In genomic region chr9:89702401-89702800, GRCh38 we compare ENCODE assay signal across 9 cellular contexts.
"Had no signal": no experiment of that assay in that cellular context is flagged by ENCODE, and none has a peak within 500 bp of the region (broad histone marks: within the 10 kb centered on the region; RNA-seq: fewer than 3 reads in every experiment).

No MANE protein-coding gene starts in this region.

- DNase-seq: activated CD4-positive, alpha-beta T cell treated with anti-CD3 and anti-CD28 coated beads for 1 hour; heart right ventricle; islet precursor cell; left lung; mesendoderm; SHP77; stimulated activated CD4-positive, alpha-beta T cell treated with anti-CD3 and anti-CD28 coated beads, Interleukin-4, amount 100 ng/mL, for 1 hour had no signal

- H3K9me3 Mint-ChIP-seq: neural progenitor cell had no signal

- H3K36me3 Mint-ChIP-seq: neural progenitor cell had no signal

- ATAC-seq: heart right ventricle, left lung, SK-N-SH treated with all-trans-retinoic acid at 6 μM for 48 hours had no signal

- H3K27ac Mint-ChIP-seq: neural progenitor cell had no signal

- H3K4me3 Mint-ChIP-seq: neural progenitor cell had no signal
